Comparison of ENCODE assay signal across 8 cellular contexts in the genomic region with DNA sequence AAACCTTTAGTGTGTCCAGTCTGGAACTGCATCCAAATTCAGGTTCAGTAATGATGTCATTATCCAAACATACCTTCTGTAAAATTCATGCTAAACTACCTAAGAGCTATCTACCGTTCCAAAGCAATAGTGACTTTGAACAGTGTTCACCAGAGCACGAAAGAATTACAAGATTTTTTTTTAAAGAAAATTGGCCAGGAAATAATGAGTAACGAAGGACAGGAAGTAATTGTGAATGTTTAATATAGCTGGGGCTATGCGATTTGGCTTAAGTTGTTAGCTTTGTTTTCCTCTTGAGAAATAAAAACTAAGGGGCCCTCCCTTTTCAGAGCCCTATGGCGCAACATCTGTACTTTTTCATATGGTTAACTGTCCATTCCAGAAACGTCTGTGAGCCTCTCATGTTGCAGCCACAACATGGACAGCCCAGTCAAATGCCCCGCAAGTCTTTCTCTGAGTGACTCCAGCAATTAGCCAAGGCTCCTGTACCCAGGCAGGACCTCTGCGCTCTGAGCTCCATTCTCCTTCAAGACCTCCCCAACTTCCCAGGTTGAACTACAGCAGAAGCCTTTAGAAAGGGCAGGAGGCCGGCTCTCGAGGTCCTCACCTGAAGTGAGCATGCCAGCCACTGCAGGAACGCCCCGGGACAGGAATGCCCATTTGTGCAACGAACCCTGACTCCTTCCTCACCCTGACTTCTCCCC. TPM values are rescaled to one million over a fixed set of nuclear protein-coding genes. Genes with fewer than 3 reads are reported as not detected.
DNase-seq lines count a peak whose midpoint lies in the region; ATAC-seq, FAIRE-seq and TF ChIP-seq lines count a peak whose summit lies in the region.

No MANE protein-coding gene starts in this region.

- peak overlapping the region; percentile 98 for H3K4me3 Mint-ChIP-seq in astrocyte (ENCODE audit: unreplicated experiment)

- TF ChIP-seq CTCF in astrocyte (IDR thresholded peaks at IDR 0.05; ENCODE audit: insufficient read depth, low read depth, low read length), result no peak

- peak overlapping the region; percentile 96 for H3K4me2 ChIP-seq in astrocyte (ENCODE audit: low read length)

- DNase-seq in AG08395 (ENCODE audit: low spot score) (peak; percentile 76), astrocyte (ENCODE audit: low read depth) (peak; percentile 71)
- no peak for DNase-seq in activated CD4-positive, CD25-positive, alpha-beta regulatory T cell treated with anti-CD3 and anti-CD28 coated beads, Interleukin-2, amount 50 U/mL, for 72 hours
- DNase-seq in stimulated activated CD8-positive, alpha-beta memory T cell treated with anti-CD3 and anti-CD28 coated beads, Interleukin-4, amount 100 ng/mL, for 48 hours, result no peak

- H3K4me3 ChIP-seq in astrocyte (ENCODE audit: insufficient read depth, low read depth, low read length) (peak overlapping the region; percentile 97), iPS-11a (ENCODE audit: low read depth, low read length) (peak overlapping the region; percentile 80), skin epidermis (peak overlapping the region; percentile 59 to 86 (median 78))

- H3K4me1 ChIP-seq in astrocyte (ENCODE audit: insufficient read depth, low read length), result peaks cover 19% of the 10 kb centered on the region

- peak; percentile 10 for ATAC-seq in GM19324 (IDR thresholded peaks at IDR 0.05; ENCODE audit: low FRiP score, unreplicated experiment)

- no peaks in the 10 kb centered on the region for H3K36me3 ChIP-seq in astrocyte (ENCODE audit: insufficient read depth, low read length)

- peaks cover 23% of the 10 kb centered on the region for H3K4me1 Mint-ChIP-seq in astrocyte (ENCODE audit: low read depth, unreplicated experiment)

- H3K36me3 Mint-ChIP-seq in astrocyte (ENCODE audit: low read depth, unreplicated experiment), result no peaks in the 10 kb centered on the region

- H3K9me3 ChIP-seq in astrocyte (ENCODE audit: insufficient read depth, low read depth, low read length), result no peaks in the 10 kb centered on the region

- H3K27me3 ChIP-seq in astrocyte (ENCODE audit: insufficient read depth, low read length), result no peaks in the 10 kb centered on the region

- no peak for TF ChIP-seq RAD21 in Ishikawa (IDR thresholded peaks at IDR 0.05; ENCODE audit: low read depth)

- 0 out of 2 replicates have a peak, but pooled peaks have one; percentile 62 for TF ChIP-seq EP300 in Ishikawa (IDR thresholded peaks at IDR 0.05; ENCODE audit: borderline replicate concordance)

- no peak overlapping the region for H3K27ac ChIP-seq in astrocyte (ENCODE audit: low read depth, low read length)
- peak overlapping the region; percentile 83 to 99 (median 96) for H3K27ac ChIP-seq in skin epidermis

- no peak for FAIRE-seq in astrocyte (lab: Jason Lieb, UNC)

- H2AFZ ChIP-seq in astrocyte (ENCODE audit: low read depth, low read length), result peak overlapping the region; percentile 81

- H3K79me2 ChIP-seq in astrocyte (ENCODE audit: insufficient read depth, low read length), result peaks cover 37% of the 10 kb centered on the region

- H3K9ac ChIP-seq in astrocyte (ENCODE audit: low read length), result peak overlapping the region; percentile 87

- no peaks in the 10 kb centered on the region for H3K27me3 Mint-ChIP-seq in astrocyte (ENCODE audit: low read depth, unreplicated experiment)

- no peaks in the 10 kb centered on the region for H3K9me3 Mint-ChIP-seq in astrocyte (ENCODE audit: unreplicated experiment)

- H3K27ac Mint-ChIP-seq in astrocyte (ENCODE audit: unreplicated experiment), result peak overlapping the region; percentile 83

- peaks cover 17% of the 10 kb centered on the region for H4K20me1 ChIP-seq in astrocyte (ENCODE audit: insufficient read depth, low read length)

TF ChIP-seq in Ishikawa, 13 proteins besides CTCF, POLR2A, EP300 and RAD21:
- TF ChIP-seq NFIC (IDR thresholded peaks at IDR 0.05) (peak; percentile 60; the same call in 1 of the 2 replicates), YY1 (IDR thresholded peaks at IDR 0.05; ENCODE audit: low read depth) (no peak; the same call in 1 of the 2 replicates), CEBPB (IDR thresholded peaks at IDR 0.05) (peak; percentile 97), TAF1 (IDR thresholded peaks at IDR 0.05; ENCODE audit: low read depth) (no peak), FOXM1 (IDR thresholded peaks at IDR 0.05; ENCODE audit: borderline replicate concordance, low read depth) (no peak; the same call in none of the 2 replicates), CREB1 (IDR thresholded peaks at IDR 0.05; ENCODE audit: low read depth) (no peak), ZBTB7A (IDR thresholded peaks at IDR 0.05; ENCODE audit: low read depth) (no peak; the same call in 1 of the 2 replicates), TCF12 (IDR thresholded peaks at IDR 0.05; ENCODE audit: low read depth) (no peak; the same call in 1 of the 2 replicates), TEAD4 (IDR thresholded peaks at IDR 0.05) (peak; percentile 79), EGR1 (IDR thresholded peaks at IDR 0.05) (no peak)
- TF ChIP-seq, protein P1, sequence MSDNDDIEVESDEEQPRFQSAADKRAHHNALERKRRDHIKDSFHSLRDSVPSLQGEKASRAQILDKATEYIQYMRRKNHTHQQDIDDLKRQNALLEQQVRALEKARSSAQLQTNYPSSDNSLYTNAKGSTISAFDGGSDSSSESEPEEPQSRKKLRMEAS (IDR thresholded peaks at IDR 0.05), result peak; percentile 54; the same call in 1 of the 2 replicates
- TF ChIP-seq, protein P2, sequence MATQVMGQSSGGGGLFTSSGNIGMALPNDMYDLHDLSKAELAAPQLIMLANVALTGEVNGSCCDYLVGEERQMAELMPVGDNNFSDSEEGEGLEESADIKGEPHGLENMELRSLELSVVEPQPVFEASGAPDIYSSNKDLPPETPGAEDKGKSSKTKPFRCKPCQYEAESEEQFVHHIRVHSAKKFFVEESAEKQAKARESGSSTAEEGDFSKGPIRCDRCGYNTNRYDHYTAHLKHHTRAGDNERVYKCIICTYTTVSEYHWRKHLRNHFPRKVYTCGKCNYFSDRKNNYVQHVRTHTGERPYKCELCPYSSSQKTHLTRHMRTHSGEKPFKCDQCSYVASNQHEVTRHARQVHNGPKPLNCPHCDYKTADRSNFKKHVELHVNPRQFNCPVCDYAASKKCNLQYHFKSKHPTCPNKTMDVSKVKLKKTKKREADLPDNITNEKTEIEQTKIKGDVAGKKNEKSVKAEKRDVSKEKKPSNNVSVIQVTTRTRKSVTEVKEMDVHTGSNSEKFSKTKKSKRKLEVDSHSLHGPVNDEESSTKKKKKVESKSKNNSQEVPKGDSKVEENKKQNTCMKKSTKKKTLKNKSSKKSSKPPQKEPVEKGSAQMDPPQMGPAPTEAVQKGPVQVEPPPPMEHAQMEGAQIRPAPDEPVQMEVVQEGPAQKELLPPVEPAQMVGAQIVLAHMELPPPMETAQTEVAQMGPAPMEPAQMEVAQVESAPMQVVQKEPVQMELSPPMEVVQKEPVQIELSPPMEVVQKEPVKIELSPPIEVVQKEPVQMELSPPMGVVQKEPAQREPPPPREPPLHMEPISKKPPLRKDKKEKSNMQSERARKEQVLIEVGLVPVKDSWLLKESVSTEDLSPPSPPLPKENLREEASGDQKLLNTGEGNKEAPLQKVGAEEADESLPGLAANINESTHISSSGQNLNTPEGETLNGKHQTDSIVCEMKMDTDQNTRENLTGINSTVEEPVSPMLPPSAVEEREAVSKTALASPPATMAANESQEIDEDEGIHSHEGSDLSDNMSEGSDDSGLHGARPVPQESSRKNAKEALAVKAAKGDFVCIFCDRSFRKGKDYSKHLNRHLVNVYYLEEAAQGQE (IDR thresholded peaks at IDR 0.05; ENCODE audit: low read depth), result no peak
- TF ChIP-seq, protein P3, sequence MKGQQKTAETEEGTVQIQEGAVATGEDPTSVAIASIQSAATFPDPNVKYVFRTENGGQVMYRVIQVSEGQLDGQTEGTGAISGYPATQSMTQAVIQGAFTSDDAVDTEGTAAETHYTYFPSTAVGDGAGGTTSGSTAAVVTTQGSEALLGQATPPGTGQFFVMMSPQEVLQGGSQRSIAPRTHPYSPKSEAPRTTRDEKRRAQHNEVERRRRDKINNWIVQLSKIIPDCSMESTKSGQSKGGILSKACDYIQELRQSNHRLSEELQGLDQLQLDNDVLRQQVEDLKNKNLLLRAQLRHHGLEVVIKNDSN (IDR thresholded peaks at IDR 0.05), result no peak
TF ChIP-seq in Ishikawa: peak in this region for 4.

RNA-seq across cellular contexts. Expression of a gene that starts 0.6 kb away (rescaled TPM):
- total RNA-seq in astrocyte, result 32.3 and 32.6 TPM in 2 replicates

RNA-seq across cellular contexts. Expression of a gene that starts 37.4 kb away (rescaled TPM):
- 320 and 345 TPM in 2 replicates for total RNA-seq in astrocyte

Comparison
In these comparisons a context has a peak if more than half of its experiments do, and no peak if none do; other contexts are left out.
1. DNase-seq: peak in AG08395 (single experiment) and astrocyte (single experiment); none in activated CD4-positive, CD25-positive, alpha-beta regulatory T cell treated with anti-CD3 and anti-CD28 coated beads, Interleukin-2, amount 50 U/mL, for 72 hours (single experiment) and stimulated activated CD8-positive, alpha-beta memory T cell treated with anti-CD3 and anti-CD28 coated beads, Interleukin-4, amount 100 ng/mL, for 48 hours (single experiment).
2. Peak in every context shown above with its lines, with median percentiles within 50 percentile points of each other: H3K4me3 ChIP-seq.